Comparison of ENCODE assay signal across 1 cellular context in genomic region chr18:34976084-34976483, GRCh38.
TF ChIP-seq lines count a peak whose summit lies in the region.

No MANE protein-coding gene starts in this region.

TF ChIP-seq in K562, 482 proteins besides CTCF, POLR2A, EP300 and RAD21 (continued from another document):
- TF ChIP-seq MBD1 (CRISPR knock-in tag; IDR thresholded peaks at IDR 0.05), result no peak
- TF ChIP-seq ZNF282 (CRISPR knock-in tag; IDR thresholded peaks at IDR 0.05), result no peak
